Comparison of ENCODE assay signal across 2 cellular contexts in genomic region chr9:122070728-122071127, GRCh38.
TF ChIP-seq lines count a peak whose summit lies in the region.

No MANE protein-coding gene starts in this region.

TF ChIP-seq in SK-N-SH treated with all-trans-retinoic acid at 6 μM for 48 hours, 23 proteins besides CTCF, POLR2A, EP300 and RAD21 (continued from another document):
- TF ChIP-seq CSRNP3 (CRISPR knock-in tag; IDR thresholded peaks at IDR 0.05): no peak
- TF ChIP-seq OSR1 (CRISPR knock-in tag; IDR thresholded peaks at IDR 0.05): no peak
- no peak for TF ChIP-seq ZNF8 (CRISPR knock-in tag; IDR thresholded peaks at IDR 0.05)
- TF ChIP-seq ZNF565 (CRISPR knock-in tag; conservative IDR thresholded peaks at IDR 0.05; ENCODE audit: low read depth): no peak
- TF ChIP-seq CREB5 (CRISPR knock-in tag; IDR thresholded peaks at IDR 0.05; ENCODE audit: low read depth): no peak
- no peak for TF ChIP-seq ESRRG (CRISPR knock-in tag; IDR thresholded peaks at IDR 0.05)
- no peak for TF ChIP-seq TOX (CRISPR knock-in tag; IDR thresholded peaks at IDR 0.05; ENCODE audit: borderline replicate concordance)

TF ChIP-seq in WTC11, 78 proteins besides CTCF, POLR2A, EP300 and RAD21 (continued from another document):
- no peak for TF ChIP-seq ZNF281 (CRISPR knock-in tag; IDR thresholded peaks at IDR 0.05)
- no peak for TF ChIP-seq ATF1 (CRISPR knock-in tag; IDR thresholded peaks at IDR 0.05)
- TF ChIP-seq NR1H2 (CRISPR knock-in tag; IDR thresholded peaks at IDR 0.05): no peak
- TF ChIP-seq FOXJ3 (CRISPR knock-in tag; IDR thresholded peaks at IDR 0.05; ENCODE audit: borderline replicate concordance): no peak
- TF ChIP-seq IRF2 (CRISPR knock-in tag; IDR thresholded peaks at IDR 0.05; ENCODE audit: borderline replicate concordance, low read depth): no peak
- no peak for TF ChIP-seq ZNF425 (CRISPR knock-in tag; conservative IDR thresholded peaks at IDR 0.05)
- TF ChIP-seq RELA (CRISPR knock-in tag; IDR thresholded peaks at IDR 0.05; ENCODE audit: borderline replicate concordance): no peak
- TF ChIP-seq TEAD1 (CRISPR knock-in tag; IDR thresholded peaks at IDR 0.05): no peak
- TF ChIP-seq FOXP1 (CRISPR knock-in tag; IDR thresholded peaks at IDR 0.05; ENCODE audit: borderline replicate concordance): no peak
- no peak for TF ChIP-seq CREM (CRISPR knock-in tag; IDR thresholded peaks at IDR 0.05)
- TF ChIP-seq IRF1 (CRISPR knock-in tag; IDR thresholded peaks at IDR 0.05): no peak
- TF ChIP-seq SMAD4 (CRISPR knock-in tag; IDR thresholded peaks at IDR 0.05): no peak
